Comparison of ENCODE assay signal across 23 cellular contexts in the genomic region with DNA sequence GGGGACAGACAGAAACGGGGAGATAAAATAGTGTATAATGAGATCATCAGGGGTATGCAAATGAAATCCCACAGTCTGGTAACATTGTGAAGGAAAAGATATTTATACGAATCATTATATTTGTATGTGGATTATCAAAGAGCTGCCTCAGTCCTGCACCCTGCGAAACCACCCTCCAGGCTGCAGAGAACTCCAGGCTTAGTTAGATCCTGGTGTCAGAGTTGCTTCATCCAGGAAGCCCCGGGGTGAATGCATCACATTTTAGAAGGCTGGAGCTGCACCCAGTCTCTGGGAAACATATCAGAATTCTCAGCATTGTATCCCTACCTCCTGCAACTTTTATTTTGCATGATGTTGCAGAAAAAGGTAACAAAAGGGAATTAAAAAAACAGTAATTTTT.
"Had no signal": no experiment of that assay in that cellular context is flagged by ENCODE, and none has a peak within 500 bp of the region (broad histone marks: within the 10 kb centered on the region; RNA-seq: fewer than 3 reads in every experiment).

No MANE protein-coding gene starts in this region.

- H3K36me3 ChIP-seq: lower lobe of right lung, neural progenitor cell, right lobe of liver, stomach, thyroid gland had no signal

- H2AFZ ChIP-seq: neural progenitor cell, parathyroid adenoma had no signal

- H3K27ac ChIP-seq: dorsolateral prefrontal cortex, lower lobe of right lung, neural progenitor cell, parathyroid adenoma, right lobe of liver, stomach, thyroid gland had no signal

- H3K27ac Mint-ChIP-seq: endodermal cell, nephron, neural progenitor cell, progenitor cell of endocrine pancreas had no signal

- H3K4me1 Mint-ChIP-seq: nephron had no signal

- FAIRE-seq: frontal cortex, keratinocyte, small intestine had no signal

- H3K4me2 ChIP-seq: neural progenitor cell had no signal

- H3K27me3 Mint-ChIP-seq: naive B cell, type B pancreatic cell had no signal

- H3K79me2 ChIP-seq: parathyroid adenoma had no signal

- H3K9me3 Mint-ChIP-seq: naive B cell, nephron, type B pancreatic cell had no signal

- H3K36me3 Mint-ChIP-seq: neural progenitor cell, type B pancreatic cell had no signal

- H3K9ac ChIP-seq: neural progenitor cell, parathyroid adenoma had no signal

- H3K27me3 ChIP-seq: right lobe of liver, stomach, thyroid gland had no signal

- H3K4me3 ChIP-seq: dorsolateral prefrontal cortex, lower lobe of right lung, mucosa of descending colon, neural progenitor cell, right lobe of liver, stomach, thyroid gland had no signal

- H3K4me3 Mint-ChIP-seq: endodermal cell, nephron, neural progenitor cell, type B pancreatic cell had no signal

- H3K9me3 ChIP-seq: lower lobe of right lung, mucosa of descending colon, right lobe of liver, thyroid gland had no signal

- ATAC-seq: left ventricle myocardium superior had no signal

- H3K4me1 ChIP-seq: lower lobe of right lung, parathyroid adenoma, right lobe of liver, stomach, thyroid gland had no signal

- DNase-seq: cerebellar nuclear complex; dorsolateral prefrontal cortex; effector CD4-positive, alpha-beta T cell; head of caudate nucleus; left ventricle myocardium superior; lower lobe of right lung; right lobe of liver; stimulated activated CD4-positive, alpha-beta T cell treated with anti-CD3 and anti-CD28 coated beads, Interleukin-2, amount 100 ng/mL, for 48 hours; stimulated activated CD8-positive, alpha-beta memory T cell treated with anti-CD3 and anti-CD28 coated beads, Interleukin-4, amount 100 ng/mL, for 48 hours; stimulated activated naive CD4-positive, alpha-beta T cell treated with Interleukin-2 at 50 U/mL for 16 hours; stomach had no signal
